18 cellular contexts compared by ENCODE assay signal in the genomic region with DNA sequence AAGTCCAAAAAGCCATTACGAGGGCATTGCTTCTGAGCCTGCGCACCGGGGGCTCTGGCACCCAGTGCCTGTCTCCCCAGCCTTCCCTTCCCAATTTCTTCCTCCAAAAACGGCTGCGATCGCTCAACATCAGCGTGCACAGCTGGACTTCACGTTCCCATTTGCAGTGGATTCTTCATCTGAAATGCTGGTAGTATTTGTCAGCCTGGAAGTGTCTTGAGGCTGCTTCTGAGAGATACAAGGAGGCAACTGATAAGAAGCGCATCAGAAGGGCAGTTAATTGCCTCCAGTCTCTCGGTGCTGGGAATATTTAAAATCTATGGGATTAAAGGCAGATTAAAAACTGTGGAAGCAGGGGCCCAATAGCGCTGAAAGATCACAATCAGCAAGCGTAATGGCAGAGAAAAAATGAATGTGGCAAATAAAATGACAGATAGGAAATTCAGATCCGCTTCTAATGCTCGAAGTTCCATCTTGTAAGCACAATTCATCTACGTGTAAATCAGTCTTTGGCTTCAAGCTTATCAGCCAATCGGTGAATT.
DNase-seq lines count a peak whose midpoint lies in the region; ATAC-seq and TF ChIP-seq lines count a peak whose summit lies in the region.
"Had no signal": no experiment of that assay in that cellular context is flagged by ENCODE, and none has a peak within 500 bp of the region (broad histone marks: within the 10 kb centered on the region; RNA-seq: fewer than 3 reads in every experiment).

No MANE protein-coding gene starts in this region.

- no peak for TF ChIP-seq RAD21 in SK-N-SH (IDR thresholded peaks at IDR 0.05; ENCODE audit: low read length)

- H3K27me3 ChIP-seq in SK-N-SH (ENCODE audit: insufficient read depth): no peaks in the 10 kb centered on the region
- H3K27me3 ChIP-seq in smooth muscle cell (ENCODE audit: low read depth): peaks cover 14% of the 10 kb centered on the region
- no peaks in the 10 kb centered on the region for H3K27me3 ChIP-seq in right atrium auricular region
- H3K27me3 ChIP-seq: BLaER1 had no signal

- TF ChIP-seq CTCF in SK-N-SH (IDR thresholded peaks at IDR 0.05): no peak
- TF ChIP-seq CTCF in mesothelial cell of epicardium (IDR thresholded peaks at IDR 0.05; ENCODE audit: unreplicated experiment): no peak
- no peak for TF ChIP-seq CTCF in smooth muscle cell (IDR thresholded peaks at IDR 0.05; ENCODE audit: borderline replicate concordance, insufficient read depth, poor library complexity, severe bottlenecking)
- TF ChIP-seq CTCF in right atrium auricular region (IDR thresholded peaks at IDR 0.05): no peak

- no peaks in the 10 kb centered on the region for H3K79me2 ChIP-seq in SK-N-SH (ENCODE audit: insufficient read depth)
- H3K79me2 ChIP-seq in smooth muscle cell (ENCODE audit: low read depth): no peaks in the 10 kb centered on the region

- no peaks in the 10 kb centered on the region for H3K36me3 Mint-ChIP-seq in mesothelial cell of epicardium
- H3K36me3 Mint-ChIP-seq: CD4-positive, CD25-positive, alpha-beta regulatory T cell; CD8-positive, alpha-beta T cell had no signal

- no peaks in the 10 kb centered on the region for H3F3A ChIP-seq in SK-N-SH (replicated peaks; ENCODE audit: insufficient read depth)
- no peaks in the 10 kb centered on the region for H3F3A ChIP-seq in smooth muscle cell (ENCODE audit: low read depth)

- H3K4me1 ChIP-seq in SK-N-SH (ENCODE audit: control insufficient read depth in 1 of 2, insufficient read depth in 2 of 2, low read depth in 1 of 2, low read length in 1 of 2) (peaks cover 0 to 5% of the 10 kb centered on the region in 2 experiments; a peak in 2 of 4 replicates), smooth muscle cell (ENCODE audit: low read depth) (peaks cover 13% of the 10 kb centered on the region), right atrium auricular region (no peaks in the 10 kb centered on the region)
- H3K4me1 ChIP-seq: BLaER1, HAP-1 had no signal

- no peak overlapping the region for H3K4me2 ChIP-seq in SK-N-SH
- H3K4me2 ChIP-seq in smooth muscle cell: peak overlapping the region; percentile 51
- H3K4me2 ChIP-seq: BLaER1 had no signal

- H3K36me3 ChIP-seq in SK-N-SH (replicated peaks in 1 of 2; ENCODE audit: control insufficient read depth in 1 of 2, insufficient read depth in 2 of 2, low read length in 1 of 2) (no peaks in the 10 kb centered on the region), smooth muscle cell (ENCODE audit: low read depth) (no peaks in the 10 kb centered on the region), right atrium auricular region (no peaks in the 10 kb centered on the region)
- H3K36me3 ChIP-seq: BLaER1, HAP-1 had no signal

- H2AFZ ChIP-seq in SK-N-SH (ENCODE audit: low read depth): no peak overlapping the region
- H2AFZ ChIP-seq in smooth muscle cell (ENCODE audit: low read depth): no peak overlapping the region
- H2AFZ ChIP-seq: GM23248 had no signal

- no peak overlapping the region for H3K9ac ChIP-seq in SK-N-SH
- no peak overlapping the region for H3K9ac ChIP-seq in smooth muscle cell (ENCODE audit: low read depth)
- H3K9ac ChIP-seq: BLaER1, GM23248 had no signal

- H4K20me1 ChIP-seq in SK-N-SH (ENCODE audit: insufficient read depth) (no peaks in the 10 kb centered on the region), smooth muscle cell (ENCODE audit: low read depth) (no peaks in the 10 kb centered on the region)
- H4K20me1 ChIP-seq: BLaER1 had no signal

- POLR2A ChIA-PET in SK-N-SH (lab: Yijun Ruan, JAX): no interaction called here

- ATAC-seq in SK-N-SH treated with all-trans-retinoic acid at 6 μM for 48 hours (no peak), GM21515 (IDR thresholded peaks at IDR 0.05; ENCODE audit: unreplicated experiment) (no peak)
- ATAC-seq: CD8-positive, alpha-beta T cell had no signal

- peaks cover 15% of the 10 kb centered on the region for H3K27me3 Mint-ChIP-seq in mesothelial cell of epicardium (ENCODE audit: low read depth)

- H3K4me1 Mint-ChIP-seq in mesothelial cell of epicardium: peaks cover 20% of the 10 kb centered on the region

- peak overlapping the region; percentile 22 for H3K4me3 Mint-ChIP-seq in mesothelial cell of epicardium
- H3K4me3 Mint-ChIP-seq: CD4-positive, CD25-positive, alpha-beta regulatory T cell; CD8-positive, alpha-beta T cell; HFFc6 had no signal

- WGBS in SK-N-SH (ENCODE audit: low lambda C conversion rate): 69% methylated on average over 16 of the region's 16 CpGs
- 44% methylated on average over 16 of the region's 16 CpGs for WGBS in smooth muscle cell (ENCODE audit: low lambda C conversion rate)

- H3K27ac Mint-ChIP-seq in mesothelial cell of epicardium: no peak overlapping the region
- H3K27ac Mint-ChIP-seq: CD4-positive, CD25-positive, alpha-beta regulatory T cell; CD8-positive, alpha-beta T cell; HFFc6 had no signal

- H3K4me3 ChIP-seq in SK-N-SH (ENCODE audit: low read depth in 2 of 2, low read length in 1 of 2): no peak overlapping the region
- no peak overlapping the region for H3K4me3 ChIP-seq in smooth muscle cell
- H3K4me3 ChIP-seq in right atrium auricular region: no peak overlapping the region
- H3K4me3 ChIP-seq: BLaER1, GM23248, HAP-1 had no signal

- CTCF ChIA-PET in SK-N-SH (lab: Yijun Ruan, JAX): interaction anchor here (1.2 kb wide), 1 partner anchor 120 kb away, joined by 3 read pairs; no protein-coding TSS in a partner anchor

- H3K27ac ChIP-seq in SK-N-SH (ENCODE audit: low read depth in 2 of 2, low read length in 1 of 2) (no peak overlapping the region), smooth muscle cell (ENCODE audit: low read depth) (no peak overlapping the region), right atrium auricular region (no peak overlapping the region)
- H3K27ac ChIP-seq: BLaER1, C4-2B, GM23248 had no signal

- no peak for TF ChIP-seq EP300 in SK-N-SH (IDR thresholded peaks at IDR 0.05; ENCODE audit: borderline replicate concordance in 1 of 2, low read depth in 1 of 2, low read length in 1 of 2)

- H3K9me3 Mint-ChIP-seq in mesothelial cell of epicardium: no peaks in the 10 kb centered on the region
- H3K9me3 Mint-ChIP-seq: CD4-positive, CD25-positive, alpha-beta regulatory T cell; CD8-positive, alpha-beta T cell had no signal

- no peaks in the 10 kb centered on the region for H3K9me3 ChIP-seq in SK-N-SH
- H3K9me3 ChIP-seq in smooth muscle cell (replicated peaks; ENCODE audit: low read depth): no peaks in the 10 kb centered on the region
- no peaks in the 10 kb centered on the region for H3K9me3 ChIP-seq in right atrium auricular region
- H3K9me3 ChIP-seq: BLaER1, Caco-2, HAP-1 had no signal

- no peaks in the 10 kb centered on the region for H3K9me2 ChIP-seq in SK-N-SH

- DNase-seq in SK-N-SH: no peak
- peak; percentile 41 for DNase-seq in SK-N-DZ (ENCODE audit: low spot score)
- DNase-seq in mesothelial cell of epicardium (ENCODE audit: low spot score in 2 of 2, unreplicated experiment in 2 of 2): no peak
- no peak for DNase-seq in smooth muscle cell (lab: John Stamatoyannopoulos, UW; ENCODE audit: unreplicated experiment)
- DNase-seq in right atrium auricular region (ENCODE audit: low spot score): no peak
- no peak for DNase-seq in NCI-H226
- DNase-seq: Caco-2; CD4-positive, CD25-positive, alpha-beta regulatory T cell; CD8-positive, alpha-beta T cell; DMS153; DND-41; GM23248; HFFc6 had no signal

TF ChIP-seq in SK-N-SH, 30 proteins besides CTCF, POLR2A, EP300 and RAD21:
- TF ChIP-seq, protein P1, sequence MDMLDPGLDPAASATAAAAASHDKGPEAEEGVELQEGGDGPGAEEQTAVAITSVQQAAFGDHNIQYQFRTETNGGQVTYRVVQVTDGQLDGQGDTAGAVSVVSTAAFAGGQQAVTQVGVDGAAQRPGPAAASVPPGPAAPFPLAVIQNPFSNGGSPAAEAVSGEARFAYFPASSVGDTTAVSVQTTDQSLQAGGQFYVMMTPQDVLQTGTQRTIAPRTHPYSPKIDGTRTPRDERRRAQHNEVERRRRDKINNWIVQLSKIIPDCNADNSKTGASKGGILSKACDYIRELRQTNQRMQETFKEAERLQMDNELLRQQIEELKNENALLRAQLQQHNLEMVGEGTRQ (IDR thresholded peaks at IDR 0.05; ENCODE audit: borderline replicate concordance, low read depth, low read length): no peak
- peak; percentile 43; the same call in 1 of the 2 replicates for TF ChIP-seq GATA2 (CRISPR knock-in tag; IDR thresholded peaks at IDR 0.05)
TF ChIP-seq in SK-N-SH: peak in this region for 1.

TF ChIP-seq in SK-N-SH treated with all-trans-retinoic acid at 6 μM for 48 hours, 23 proteins besides CTCF, POLR2A, EP300 and RAD21 (continues in another document):
- TF ChIP-seq, protein P2, sequence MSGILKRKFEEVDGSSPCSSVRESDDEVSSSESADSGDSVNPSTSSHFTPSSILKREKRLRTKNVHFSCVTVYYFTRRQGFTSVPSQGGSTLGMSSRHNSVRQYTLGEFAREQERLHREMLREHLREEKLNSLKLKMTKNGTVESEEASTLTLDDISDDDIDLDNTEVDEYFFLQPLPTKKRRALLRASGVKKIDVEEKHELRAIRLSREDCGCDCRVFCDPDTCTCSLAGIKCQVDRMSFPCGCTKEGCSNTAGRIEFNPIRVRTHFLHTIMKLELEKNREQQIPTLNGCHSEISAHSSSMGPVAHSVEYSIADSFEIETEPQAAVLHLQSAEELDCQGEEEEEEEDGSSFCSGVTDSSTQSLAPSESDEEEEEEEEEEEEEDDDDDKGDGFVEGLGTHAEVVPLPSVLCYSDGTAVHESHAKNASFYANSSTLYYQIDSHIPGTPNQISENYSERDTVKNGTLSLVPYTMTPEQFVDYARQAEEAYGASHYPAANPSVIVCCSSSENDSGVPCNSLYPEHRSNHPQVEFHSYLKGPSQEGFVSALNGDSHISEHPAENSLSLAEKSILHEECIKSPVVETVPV (CRISPR knock-in tag; IDR thresholded peaks at IDR 0.05): no peak
- no peak for TF ChIP-seq CSDC2 (CRISPR knock-in tag; IDR thresholded peaks at IDR 0.05)
- no peak for TF ChIP-seq ESRRG (CRISPR knock-in tag; IDR thresholded peaks at IDR 0.05)
- TF ChIP-seq ZFP30 (CRISPR knock-in tag; IDR thresholded peaks at IDR 0.05): no peak
- TF ChIP-seq, protein P3, sequence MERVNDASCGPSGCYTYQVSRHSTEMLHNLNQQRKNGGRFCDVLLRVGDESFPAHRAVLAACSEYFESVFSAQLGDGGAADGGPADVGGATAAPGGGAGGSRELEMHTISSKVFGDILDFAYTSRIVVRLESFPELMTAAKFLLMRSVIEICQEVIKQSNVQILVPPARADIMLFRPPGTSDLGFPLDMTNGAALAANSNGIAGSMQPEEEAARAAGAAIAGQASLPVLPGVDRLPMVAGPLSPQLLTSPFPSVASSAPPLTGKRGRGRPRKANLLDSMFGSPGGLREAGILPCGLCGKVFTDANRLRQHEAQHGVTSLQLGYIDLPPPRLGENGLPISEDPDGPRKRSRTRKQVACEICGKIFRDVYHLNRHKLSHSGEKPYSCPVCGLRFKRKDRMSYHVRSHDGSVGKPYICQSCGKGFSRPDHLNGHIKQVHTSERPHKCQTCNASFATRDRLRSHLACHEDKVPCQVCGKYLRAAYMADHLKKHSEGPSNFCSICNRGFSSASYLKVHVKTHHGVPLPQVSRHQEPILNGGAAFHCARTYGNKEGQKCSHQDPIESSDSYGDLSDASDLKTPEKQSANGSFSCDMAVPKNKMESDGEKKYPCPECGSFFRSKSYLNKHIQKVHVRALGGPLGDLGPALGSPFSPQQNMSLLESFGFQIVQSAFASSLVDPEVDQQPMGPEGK (CRISPR knock-in tag; IDR thresholded peaks at IDR 0.05; ENCODE audit: borderline replicate concordance): no peak
- no peak for TF ChIP-seq TCF4 (CRISPR knock-in tag; IDR thresholded peaks at IDR 0.05; ENCODE audit: borderline replicate concordance)
